Comparison of ENCODE assay signal across 22 cellular contexts in the genomic region with DNA sequence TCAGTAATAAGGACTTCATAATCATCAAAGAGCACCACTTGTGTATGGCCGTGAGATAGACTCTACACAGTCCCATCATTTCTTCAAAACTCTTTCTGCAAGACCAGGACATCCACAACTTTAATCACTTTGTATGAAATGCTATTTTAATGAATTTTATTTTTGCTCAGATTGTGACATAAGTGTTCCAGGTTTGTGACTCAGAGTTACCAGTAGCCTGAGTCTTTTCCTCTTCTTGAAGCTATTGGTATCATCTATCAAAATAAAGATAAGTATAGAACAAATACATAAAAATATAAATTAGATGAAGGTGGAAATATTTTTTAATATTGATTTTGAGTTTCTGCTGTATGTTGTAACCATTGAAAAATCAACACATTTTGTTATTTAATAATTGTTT. TPM values are rescaled to one million over a fixed set of nuclear protein-coding genes. Genes with fewer than 3 reads are reported as not detected.
"Had no signal": no experiment of that assay in that cellular context is flagged by ENCODE, and none has a peak within 500 bp of the region (broad histone marks: within the 10 kb centered on the region; RNA-seq: fewer than 3 reads in every experiment).

No MANE protein-coding gene starts in this region.

- H3K27ac ChIP-seq: esophagus muscularis mucosa, hepatocyte, lower lobe of right lung, testis, upper lobe of left lung had no signal

- H3K36me3 Mint-ChIP-seq: activated CD4-positive, alpha-beta memory T cell treated with anti-CD3 and anti-CD28 coated beads for 36 hours; activated naive CD8-positive, alpha-beta T cell treated with anti-CD3 and anti-CD28 coated beads for 36 hours; brain; stimulated activated memory B cell treated with anti-CD40 and anti-IgM and Interleukin-4, amounts not matched to agents 10 μg/mL and 1 μg/mL and 100 μg/mL, for 72 hours; WTC11 had no signal

- H2AFZ ChIP-seq: hepatocyte had no signal

- H3K4me3 ChIP-seq: esophagus muscularis mucosa, hepatocyte, lower lobe of right lung, testis, upper lobe of left lung had no signal

- H3K4me2 ChIP-seq: hepatocyte had no signal

- H3K27me3 ChIP-seq: esophagus muscularis mucosa, hepatocyte, testis, upper lobe of left lung had no signal

- H3K27ac Mint-ChIP-seq: activated CD4-positive, alpha-beta memory T cell treated with anti-CD3 and anti-CD28 coated beads for 36 hours; activated CD4-positive, alpha-beta T cell treated with anti-CD3 and anti-CD28 coated beads for 36 hours; activated naive CD8-positive, alpha-beta T cell treated with anti-CD3 and anti-CD28 coated beads for 36 hours; activated T-helper 17 cell treated with anti-CD3 and anti-CD28 coated beads, Interleukin-2, amount 50 U/mL, for 72 hours; brain; nephron; stimulated activated memory B cell treated with anti-CD40 and anti-IgM and Interleukin-4, amounts not matched to agents 10 μg/mL and 1 μg/mL and 100 μg/mL, for 72 hours; T-helper 2 cell treated with Interferon-gamma antibody and Interleukin-4, amounts not matched to agents 5 μg/mL and 100 μg/mL, for 36 hours; WTC11 had no signal

- DNase-seq: activated CD4-positive, alpha-beta memory T cell treated with anti-CD3 and anti-CD28 coated beads for 36 hours; activated CD4-positive, alpha-beta T cell treated with anti-CD3 and anti-CD28 coated beads for 36 hours; activated naive CD4-positive, alpha-beta T cell; activated naive CD8-positive, alpha-beta T cell treated with anti-CD3 and anti-CD28 coated beads for 36 hours; activated T-cell treated with anti-CD3 and anti-CD28 coated beads for 4 hours; amniotic stem cell; cortex of kidney; islet precursor cell; lower lobe of right lung; stimulated activated CD4-positive, alpha-beta T cell treated with anti-CD3 and anti-CD28 coated beads, Interleukin-4, amount 100 ng/mL, for 4 hours; testis had no signal

- ATAC-seq: activated CD4-positive, alpha-beta T cell treated with anti-CD3 and anti-CD28 coated beads for 36 hours; activated T-helper 17 cell treated with anti-CD3 and anti-CD28 coated beads, Interleukin-2, amount 50 U/mL, for 72 hours; lower lobe of right lung; sciatic nerve; stimulated activated memory B cell treated with anti-CD40 and anti-IgM and Interleukin-4, amounts not matched to agents 10 μg/mL and 1 μg/mL and 100 μg/mL, for 72 hours; WTC11 had no signal

- H3K9me3 ChIP-seq: esophagus muscularis mucosa, lower lobe of right lung, testis, upper lobe of left lung had no signal

- H3K4me3 Mint-ChIP-seq: activated CD4-positive, alpha-beta memory T cell treated with anti-CD3 and anti-CD28 coated beads for 36 hours; activated CD4-positive, alpha-beta T cell treated with anti-CD3 and anti-CD28 coated beads for 36 hours; activated naive CD8-positive, alpha-beta T cell treated with anti-CD3 and anti-CD28 coated beads for 36 hours; activated T-helper 17 cell treated with anti-CD3 and anti-CD28 coated beads, Interleukin-2, amount 50 U/mL, for 72 hours; brain; nephron; stimulated activated memory B cell treated with anti-CD40 and anti-IgM and Interleukin-4, amounts not matched to agents 10 μg/mL and 1 μg/mL and 100 μg/mL, for 72 hours; T-helper 2 cell treated with Interferon-gamma antibody and Interleukin-4, amounts not matched to agents 5 μg/mL and 100 μg/mL, for 36 hours; WTC11 had no signal

- H3K79me2 ChIP-seq: hepatocyte had no signal

- H3K4me1 Mint-ChIP-seq: activated naive CD8-positive, alpha-beta T cell treated with anti-CD3 and anti-CD28 coated beads for 36 hours; activated T-helper 17 cell treated with anti-CD3 and anti-CD28 coated beads, Interleukin-2, amount 50 U/mL, for 72 hours; nephron; stimulated activated memory B cell treated with anti-CD40 and anti-IgM and Interleukin-4, amounts not matched to agents 10 μg/mL and 1 μg/mL and 100 μg/mL, for 72 hours; WTC11 had no signal

- H3K27me3 Mint-ChIP-seq: activated CD4-positive, alpha-beta memory T cell treated with anti-CD3 and anti-CD28 coated beads for 36 hours; activated CD4-positive, alpha-beta T cell treated with anti-CD3 and anti-CD28 coated beads for 36 hours; activated naive CD8-positive, alpha-beta T cell treated with anti-CD3 and anti-CD28 coated beads for 36 hours; activated T-helper 17 cell treated with anti-CD3 and anti-CD28 coated beads, Interleukin-2, amount 50 U/mL, for 72 hours; brain; stimulated activated memory B cell treated with anti-CD40 and anti-IgM and Interleukin-4, amounts not matched to agents 10 μg/mL and 1 μg/mL and 100 μg/mL, for 72 hours had no signal

- H3K9me3 Mint-ChIP-seq: activated CD4-positive, alpha-beta memory T cell treated with anti-CD3 and anti-CD28 coated beads for 36 hours; activated naive CD8-positive, alpha-beta T cell treated with anti-CD3 and anti-CD28 coated beads for 36 hours; activated T-helper 17 cell treated with anti-CD3 and anti-CD28 coated beads, Interleukin-2, amount 50 U/mL, for 72 hours; brain; nephron; stimulated activated memory B cell treated with anti-CD40 and anti-IgM and Interleukin-4, amounts not matched to agents 10 μg/mL and 1 μg/mL and 100 μg/mL, for 72 hours; T-helper 2 cell treated with Interferon-gamma antibody and Interleukin-4, amounts not matched to agents 5 μg/mL and 100 μg/mL, for 36 hours; WTC11 had no signal

RNA-seq across cellular contexts. Expression of a gene that starts 16.6 kb away (rescaled TPM):
- total RNA-seq: activated T-helper 17 cell treated with anti-CD3 and anti-CD28 coated beads, Interleukin-2, amount 50 U/mL, for 72 hours; glomerular endothelial cell had no signal
- polyA plus RNA-seq: hepatocyte had no signal
